ENCODE assay signal across 10 cellular contexts in genomic region chr5:59356813-59357381, GRCh38.
DNase-seq lines count a peak whose midpoint lies in the region; ATAC-seq and TF ChIP-seq lines count a peak whose summit lies in the region.
"Had no signal": no experiment of that assay in that cellular context is flagged by ENCODE, and none has a peak within 500 bp of the region (broad histone marks: within the 10 kb centered on the region; RNA-seq: fewer than 3 reads in every experiment).

No MANE protein-coding gene starts in this region.

- H2BK12ac ChIP-seq in H9 (ENCODE audit: insufficient read length, low read depth, low read length): no peak overlapping the region

- H3K36me3 Mint-ChIP-seq in H9 (ENCODE audit: insufficient read depth in 1 of 3, low read depth in 3 of 3): no peaks in the 10 kb centered on the region
- H3K36me3 Mint-ChIP-seq in stimulated activated memory B cell treated with anti-CD40 and anti-IgM and Interleukin-4, amounts not matched to agents 10 μg/mL and 1 μg/mL and 100 μg/mL, for 72 hours: no peaks in the 10 kb centered on the region

- H3K4me3 Mint-ChIP-seq in H9: no peak overlapping the region; a peak in 1 of 5 replicates
- H3K4me3 Mint-ChIP-seq in stimulated activated memory B cell treated with anti-CD40 and anti-IgM and Interleukin-4, amounts not matched to agents 10 μg/mL and 1 μg/mL and 100 μg/mL, for 72 hours: no peak overlapping the region

- no peak overlapping the region for H3K23ac ChIP-seq in H9 (ENCODE audit: insufficient read length, low read depth, low read length)

- no peak overlapping the region for H3K27ac ChIP-seq in H9 (ENCODE audit: insufficient read length, low read depth, low read length)
- peak overlapping the region; percentile 9 for H3K27ac ChIP-seq in adipose tissue (ENCODE audit: low read depth, low read length)
- H3K27ac ChIP-seq in parathyroid adenoma: no peak overlapping the region

- peaks cover 1% of the 10 kb centered on the region; the same call in 1 of the 2 replicates for H3K27me3 Mint-ChIP-seq in H9 (ENCODE audit: low read depth)
- H3K27me3 Mint-ChIP-seq in stimulated activated memory B cell treated with anti-CD40 and anti-IgM and Interleukin-4, amounts not matched to agents 10 μg/mL and 1 μg/mL and 100 μg/mL, for 72 hours: no peaks in the 10 kb centered on the region

- H4K20me1 ChIP-seq in H9 (ENCODE audit: control insufficient read depth, insufficient read depth, insufficient read length): no peaks in the 10 kb centered on the region

- H3K27me3 ChIP-seq in H9 (ENCODE audit: insufficient read depth, low read length) (no peaks in the 10 kb centered on the region), parathyroid adenoma (ENCODE audit: control insufficient read depth, insufficient read depth, low read length) (no peaks in the 10 kb centered on the region)

- H3K4me1 ChIP-seq in H9 (ENCODE audit: insufficient read depth, low read length) (peaks cover 6% of the 10 kb centered on the region), parathyroid adenoma (no peaks in the 10 kb centered on the region)

- H3K4me2 ChIP-seq in H9 (ENCODE audit: insufficient read depth, insufficient read length, low read length) (no peak overlapping the region), parathyroid adenoma (ENCODE audit: low read length) (no peak overlapping the region)

- peak overlapping the region; percentile 23 for H3K9ac ChIP-seq in H9 (ENCODE audit: extremely low read depth, insufficient read length, low read length)
- no peak overlapping the region for H3K9ac ChIP-seq in parathyroid adenoma

- no peaks in the 10 kb centered on the region for H3K9me3 Mint-ChIP-seq in H9
- no peaks in the 10 kb centered on the region for H3K9me3 Mint-ChIP-seq in stimulated activated memory B cell treated with anti-CD40 and anti-IgM and Interleukin-4, amounts not matched to agents 10 μg/mL and 1 μg/mL and 100 μg/mL, for 72 hours

- H2BK120ac ChIP-seq in H9 (ENCODE audit: low read depth, low read length, poor library complexity, severe bottlenecking): no peak overlapping the region

- no peaks in the 10 kb centered on the region for H3K23me2 ChIP-seq in H9 (ENCODE audit: insufficient read length, low read depth, low read length, poor library complexity, severe bottlenecking)

- H3K27ac Mint-ChIP-seq in H9: peak overlapping the region in 2 of 3 experiments; percentile 64 to 78; a peak in 4 of 7 replicates
- H3K27ac Mint-ChIP-seq in stimulated activated memory B cell treated with anti-CD40 and anti-IgM and Interleukin-4, amounts not matched to agents 10 μg/mL and 1 μg/mL and 100 μg/mL, for 72 hours: no peak overlapping the region

- H2BK5ac ChIP-seq in H9 (ENCODE audit: insufficient read length, low read length): no peak overlapping the region

- no peaks in the 10 kb centered on the region for H3K79me1 ChIP-seq in H9 (ENCODE audit: insufficient read depth, low read depth, low read length, poor library complexity, severe bottlenecking)

- H2AFZ ChIP-seq in H9 (ENCODE audit: low read length): peak overlapping the region; percentile 82
- H2AFZ ChIP-seq in parathyroid adenoma: peak overlapping the region; percentile 14

- no peak overlapping the region for H3K4me3 ChIP-seq in parathyroid adenoma (ENCODE audit: low read depth, low read length)

- no peak overlapping the region for H3K18ac ChIP-seq in H9 (ENCODE audit: insufficient read length, low read depth, low read length)

- no peak overlapping the region for H3K4ac ChIP-seq in H9 (ENCODE audit: low read depth, low read length)

- no peak overlapping the region for H3K14ac ChIP-seq in H9 (ENCODE audit: insufficient read depth, low read length)

- H3K36me3 ChIP-seq in parathyroid adenoma (ENCODE audit: control insufficient read depth, insufficient read depth, low read length): no peaks in the 10 kb centered on the region

- TF ChIP-seq CTCF in H9 (conservative IDR thresholded peaks at IDR 0.05): no peak
- TF ChIP-seq CTCF in parathyroid adenoma (IDR thresholded peaks at IDR 0.05): no peak

- H4K91ac ChIP-seq in H9 (ENCODE audit: insufficient read length, low read depth, low read length): no peak overlapping the region

- H2BK15ac ChIP-seq in H9 (ENCODE audit: low read depth, low read length): 0 out of 2 replicates have a peak overlapping the region, but pooled peaks have one; percentile 76

- ATAC-seq in stimulated activated memory B cell treated with anti-CD40 and anti-IgM and Interleukin-4, amounts not matched to agents 10 μg/mL and 1 μg/mL and 100 μg/mL, for 72 hours: no peak
- ATAC-seq in GM18502 (IDR thresholded peaks at IDR 0.05; ENCODE audit: poor library complexity, unreplicated experiment): no peak

- H3K56ac ChIP-seq in H9 (ENCODE audit: insufficient read length, low read depth, low read length): no peak overlapping the region

- H3K9me3 ChIP-seq in H9 (ENCODE audit: control insufficient read depth, low read depth, low read length) (no peaks in the 10 kb centered on the region), parathyroid adenoma (ENCODE audit: control insufficient read depth, low read length) (no peaks in the 10 kb centered on the region)

- DNase-seq in H9 (peak; percentile 77), iPS DF 19.7 (ENCODE audit: low read depth, low spot score) (peak; percentile 20), SW 1271 (lab: John Stamatoyannopoulos, UW) (no peak), NCI-H524 treated with DMSO at 0.1 percent for 48 hours (lab: John Stamatoyannopoulos, UW) (no peak)
- DNase-seq: activated CD4-positive, alpha-beta T cell treated with anti-CD3 and anti-CD28 coated beads for 48 hours; NCI-H1105 had no signal

- H2BK20ac ChIP-seq in H9 (ENCODE audit: low read depth, low read length, poor library complexity, severe bottlenecking): no peak overlapping the region

- H3T11ph ChIP-seq in H9 (ENCODE audit: low read length): no peak overlapping the region

- H3K79me2 ChIP-seq in H9 (ENCODE audit: insufficient read depth, low read length) (no peaks in the 10 kb centered on the region), parathyroid adenoma (no peaks in the 10 kb centered on the region)

- no peak overlapping the region for H4K5ac ChIP-seq in H9 (ENCODE audit: insufficient read length, low read depth, low read length)

- no peak overlapping the region for H4K8ac ChIP-seq in H9 (replicated peaks; ENCODE audit: insufficient read length, low read depth, low read length)

- H2AK5ac ChIP-seq in H9 (ENCODE audit: insufficient read length, low read length): no peak overlapping the region

- no CpG with 5 or more reads among the region's 12 CpGs for WGBS in H9 (ENCODE audit: extremely low coverage, insufficient read length, low lambda C conversion rate)
- 47 to 52% (median 49%) methylated on average over 12 of the region's 12 CpGs for WGBS in adipose tissue, 3 donors

- peaks cover 32 to 36% of the 10 kb centered on the region in 2 experiments for H3K4me1 Mint-ChIP-seq in H9
- no peaks in the 10 kb centered on the region for H3K4me1 Mint-ChIP-seq in stimulated activated memory B cell treated with anti-CD40 and anti-IgM and Interleukin-4, amounts not matched to agents 10 μg/mL and 1 μg/mL and 100 μg/mL, for 72 hours

Comparison
In these comparisons a context has a peak if more than half of its experiments do, and no peak if none do; other contexts are left out.
1. DNase-seq: peak in H9 (single experiment) and iPS DF 19.7 (single experiment); none in SW 1271 (0 of 2) and NCI-H524 treated with DMSO at 0.1 percent for 48 hours (single experiment).